Comparison of ENCODE assay signal across 7 cellular contexts in genomic region chr15:88630141-88630721, GRCh38. TPM values are rescaled to one million over a fixed set of nuclear protein-coding genes. Genes with fewer than 3 reads are reported as not detected.
DNase-seq lines count a peak whose midpoint lies in the region; ATAC-seq and TF ChIP-seq lines count a peak whose summit lies in the region.

No MANE protein-coding gene starts in this region.

- peaks cover 87 to 94% (median 94%) of the 10 kb centered on the region in 3 donors for H3K4me1 Mint-ChIP-seq in T-cell

- H3K9me2 ChIP-seq in GM23248 (ENCODE audit: insufficient read depth): no peaks in the 10 kb centered on the region

- H3K4me3 Mint-ChIP-seq in T-cell: peak overlapping the region in 2 of 3 donors; percentile 47 to 92

- H3K4me3 ChIP-seq in GM23248: no peak overlapping the region
- H3K4me3 ChIP-seq in fibroblast of mammary gland (ENCODE audit: control insufficient read depth, low read depth, low read length): no peak overlapping the region
- peak overlapping the region in 1 of 8 donors; percentile 6 for H3K4me3 ChIP-seq in spleen

- H3K4me1 ChIP-seq in GM23248 (ENCODE audit: insufficient read depth): peaks cover under 1% of the 10 kb centered on the region; the same call in 1 of the 2 replicates
- peaks cover 45 to 98% (median 88%) of the 10 kb centered on the region in 6 donors for H3K4me1 ChIP-seq in spleen

- WGBS in GM23248 (ENCODE audit: low coverage in 1 of 2, low lambda C conversion rate in 2 of 2, missing lambda C conversion rate in 2 of 2), 2 experiments: 72 to 74% methylated on average over 8 to 9 of the region's 9 CpGs
- 33 to 67% (median 53%) methylated on average over 9 of the region's 9 CpGs for WGBS in spleen, 5 donors

- DNase-seq in GM23248 (peak; percentile 43), T-cell (peak in 1 of 34 experiments; percentile 38), fibroblast of mammary gland (ENCODE audit: low read depth) (peak; percentile 55), spleen (peak; percentile 87), NCI-H748 (lab: John Stamatoyannopoulos, UW; ENCODE audit: unreplicated experiment) (no peak), NOMO-1 treated with dmso at 0.1 percent for 144 hours (lab: John Stamatoyannopoulos, UW; ENCODE audit: unreplicated experiment) (no peak)

- H3K36me3 ChIP-seq in GM23248 (ENCODE audit: low read depth) (peaks cover 52% of the 10 kb centered on the region), spleen (peaks cover 4 to 76% (median 36%) of the 10 kb centered on the region in 6 donors)

- H3K4me2 ChIP-seq in GM23248 (ENCODE audit: unreplicated experiment): no peak overlapping the region

- peaks cover 17% of the 10 kb centered on the region for H3F3A ChIP-seq in GM23248 (ENCODE audit: insufficient read depth)

- H3K9me3 ChIP-seq in GM23248 (ENCODE audit: low read depth) (no peaks in the 10 kb centered on the region), spleen (no peaks in the 10 kb centered on the region)

- peaks cover 59% of the 10 kb centered on the region for H3K36me3 Mint-ChIP-seq in T-cell

- intact Hi-C loops in spleen (cut with DNase I; ENCODE audit: low total_unique reads): no loop called here

- TF ChIP-seq POLR2A in spleen (IDR thresholded peaks at IDR 0.05): no peak

- no peaks in the 10 kb centered on the region for H3K27me3 ChIP-seq in GM23248 (replicated peaks; ENCODE audit: insufficient read depth)
- H3K27me3 ChIP-seq in spleen (replicated peaks in 1 of 7): no peaks in the 10 kb centered on the region

- POLR2A ChIA-PET in T-cell (lab: Charles Lee): no interaction called here

- H2AFZ ChIP-seq in GM23248: no peak overlapping the region

- H3K27ac Mint-ChIP-seq in T-cell: peak overlapping the region; percentile 97

- no peaks in the 10 kb centered on the region for H3K27me3 Mint-ChIP-seq in T-cell

- H3K27ac ChIP-seq in GM23248 (0 out of 2 replicates have a peak overlapping the region, but pooled peaks have one; percentile 7), spleen (peak overlapping the region; percentile 64 to 99 (median 96))

- H3K9ac ChIP-seq in GM23248: no peak overlapping the region

- no peak for ATAC-seq in T-cell (replicated peaks in 1 of 4)
- ATAC-seq in GM19035 (IDR thresholded peaks at IDR 0.05; ENCODE audit: unreplicated experiment): no peak

- no peaks in the 10 kb centered on the region for H3K9me3 Mint-ChIP-seq in T-cell

- CTCF ChIA-PET in T-cell (lab: Charles Lee): no interaction called here

- no peak for TF ChIP-seq CTCF in fibroblast of mammary gland (conservative IDR thresholded peaks at IDR 0.05; ENCODE audit: control insufficient read depth, insufficient read depth, low read depth, low read length)
- TF ChIP-seq CTCF in spleen (IDR thresholded peaks at IDR 0.05 in 8 of 11, conservative IDR thresholded peaks at IDR 0.05 in 3 of 11): no peak

- in situ Hi-C loops in GM23248 (cut with MboI): no loop called here

- H4K20me1 ChIP-seq in GM23248 (ENCODE audit: insufficient read depth): peaks cover 13% of the 10 kb centered on the region; the same call in 1 of the 2 replicates

- H3K79me2 ChIP-seq in GM23248 (ENCODE audit: insufficient read depth): peaks cover 80% of the 10 kb centered on the region

RNA-seq across cellular contexts. Expression of gene ISG20, which starts 8.6 kb away (rescaled TPM):
- not detected in 2 replicates for total RNA-seq in GM23248 (2014; rRNA removed; shearing (Covaris generic))
- 0.93 and 1.4 TPM in 2 replicates for polyA plus RNA-seq in GM23248 (2016; fragmentation: Nextera tagmentation; extraction: Ambion mirVana)
- 100 to 1,000 TPM; 141 to 206 (median 153) TPM for total RNA-seq in T-cell
- 100 to 1,000 TPM in 5 of 7 donors, 10 to 100 TPM in 2; 70.5 to 171 (median 127) TPM for total RNA-seq in spleen
- polyA plus RNA-seq in spleen: 100 to 1,000 TPM; 142 to 365 (median 198) TPM

RNA-seq across cellular contexts. Expression of gene AEN, which starts 9.1 kb away (rescaled TPM):
- 35.9 and 49.1 TPM in 2 replicates for total RNA-seq in GM23248 (2014; rRNA removed; shearing (Covaris generic))
- polyA plus RNA-seq in GM23248 (2016; fragmentation: Nextera tagmentation; extraction: Ambion mirVana): 22.3 and 23.9 TPM in 2 replicates
- total RNA-seq in T-cell: 10 to 100 TPM; 31.1 to 69.2 (median 51.5) TPM
- total RNA-seq in spleen: 10 to 100 TPM; 20.3 to 40.3 (median 29.5) TPM
- 10 to 100 TPM; 12.9 to 18.6 (median 14.6) TPM for polyA plus RNA-seq in spleen

Comparison
In these comparisons a context has a peak if more than half of its experiments do, and no peak if none do; other contexts are left out.
1. DNase-seq: peak in GM23248 (single experiment), fibroblast of mammary gland (single experiment) and spleen (single experiment); none in NCI-H748 (single experiment) and NOMO-1 treated with dmso at 0.1 percent for 144 hours (single experiment).
2. RNA of gene ISG20, which starts 8.6 kb away (total RNA-seq): 141 to 206 TPM in T-cell and 70.5 to 171 TPM in spleen; not detected in GM23248; every median in the first group is over 10 times any median in the second.